ENCODE assay signal across 8 cellular contexts in the genomic region with DNA sequence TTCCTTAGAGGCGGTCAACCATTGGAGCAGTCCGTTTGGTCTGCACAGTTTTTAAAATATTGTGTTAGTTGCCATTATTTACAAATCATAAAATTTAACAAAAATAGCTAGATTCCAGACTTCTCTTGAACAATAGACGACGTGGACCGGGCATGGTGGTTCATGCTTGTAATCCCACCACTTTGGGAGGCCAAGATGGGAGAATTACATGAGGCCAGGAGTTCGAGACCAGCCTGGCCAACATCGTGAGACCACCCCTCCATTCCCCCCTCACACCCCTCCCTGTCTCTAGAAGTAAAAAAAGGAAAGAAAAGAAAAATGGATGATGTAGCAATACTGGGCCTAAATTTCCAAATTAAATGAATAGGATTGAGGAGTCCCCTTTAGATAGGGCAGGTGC. TPM values are rescaled to one million over a fixed set of nuclear protein-coding genes. Genes with fewer than 3 reads are reported as not detected.
DNase-seq lines count a peak whose midpoint lies in the region; ATAC-seq and TF ChIP-seq lines count a peak whose summit lies in the region.

No MANE protein-coding gene starts in this region.

- intact Hi-C loops in ascending aorta (cut with DNase I): no loop called here

- TF ChIP-seq CTCF in ascending aorta (IDR thresholded peaks at IDR 0.05) (no peak), suprapubic skin (IDR thresholded peaks at IDR 0.05) (no peak), gastroesophageal sphincter (IDR thresholded peaks at IDR 0.05) (no peak)

- TF ChIP-seq EP300 in suprapubic skin (IDR thresholded peaks at IDR 0.05) (no peak), gastroesophageal sphincter (IDR thresholded peaks at IDR 0.05) (no peak)

- no peak for DNase-seq in activated naive CD4-positive, alpha-beta T cell treated with anti-CD3 and anti-CD28 coated beads, Interleukin-2, amount 50 U/mL, for 16 hours
- no peak for DNase-seq in ascending aorta (ENCODE audit: low spot score in 2 of 2)
- no peak for DNase-seq in suprapubic skin (ENCODE audit: low spot score in 2 of 2)
- DNase-seq in NCI-H2081 (lab: John Stamatoyannopoulos, UW): no peak
- DNase-seq in stimulated activated naive CD4-positive, alpha-beta T cell treated with Interleukin-2 at 50 U/mL for 16 hours (lab: John Stamatoyannopoulos, UW): no peak

- peak overlapping the region; percentile 51 for H3K4me3 Mint-ChIP-seq in activated naive CD4-positive, alpha-beta T cell treated with anti-CD3 and anti-CD28 coated beads, Interleukin-2, amount 50 U/mL, for 24 hours

- H3K27ac Mint-ChIP-seq in activated naive CD4-positive, alpha-beta T cell treated with anti-CD3 and anti-CD28 coated beads, Interleukin-2, amount 50 U/mL, for 24 hours: no peak overlapping the region

- H3K9me3 ChIP-seq in ascending aorta (no peaks in the 10 kb centered on the region), iPS-18a (ENCODE audit: control insufficient read depth, low read depth, low read length) (no peaks in the 10 kb centered on the region), suprapubic skin (no peaks in the 10 kb centered on the region), gastroesophageal sphincter (no peaks in the 10 kb centered on the region)

- H3K4me1 ChIP-seq in ascending aorta (peaks cover 7 to 11% of the 10 kb centered on the region in 2 donors), iPS-18a (ENCODE audit: control insufficient read depth, low read depth, low read length) (no peaks in the 10 kb centered on the region), suprapubic skin (peaks cover 19% of the 10 kb centered on the region), gastroesophageal sphincter (peaks cover 0 to 20% (median 8%) of the 10 kb centered on the region in 3 donors)

- H3K27me3 Mint-ChIP-seq in activated naive CD4-positive, alpha-beta T cell treated with anti-CD3 and anti-CD28 coated beads, Interleukin-2, amount 50 U/mL, for 24 hours: peaks cover 36% of the 10 kb centered on the region

- H3K36me3 Mint-ChIP-seq in activated naive CD4-positive, alpha-beta T cell treated with anti-CD3 and anti-CD28 coated beads, Interleukin-2, amount 50 U/mL, for 24 hours: no peaks in the 10 kb centered on the region

- no peak for TF ChIP-seq POLR2A in suprapubic skin (IDR thresholded peaks at IDR 0.05)
- TF ChIP-seq POLR2A in gastroesophageal sphincter (IDR thresholded peaks at IDR 0.05): no peak

- H3K9ac ChIP-seq in iPS-18a (ENCODE audit: low read length): no peak overlapping the region

- H3K9me3 Mint-ChIP-seq in activated naive CD4-positive, alpha-beta T cell treated with anti-CD3 and anti-CD28 coated beads, Interleukin-2, amount 50 U/mL, for 24 hours: no peaks in the 10 kb centered on the region

- H3K4me3 ChIP-seq in ascending aorta (peak overlapping the region; percentile 72 to 73), iPS-18a (ENCODE audit: low read length) (peak overlapping the region; percentile 63), suprapubic skin (peak overlapping the region; percentile 74), gastroesophageal sphincter (peak overlapping the region in 1 of 2 donors; percentile 67)

- 81% methylated on average over 7 of the region's 7 CpGs for WGBS in suprapubic skin
- 80 to 82% methylated on average over 2 to 5 of the region's 7 CpGs for WGBS in gastroesophageal sphincter (ENCODE audit: low coverage in 1 of 2), 2 donors

- H3K27me3 ChIP-seq in ascending aorta: no peaks in the 10 kb centered on the region
- peaks cover 52% of the 10 kb centered on the region for H3K27me3 ChIP-seq in iPS-18a (ENCODE audit: control insufficient read depth, insufficient read depth, low read length)
- H3K27me3 ChIP-seq in suprapubic skin: no peaks in the 10 kb centered on the region
- peaks cover 4% of the 10 kb centered on the region for H3K27me3 ChIP-seq in gastroesophageal sphincter

- H3K36me3 ChIP-seq in ascending aorta (no peaks in the 10 kb centered on the region), iPS-18a (ENCODE audit: control insufficient read depth, low read depth, low read length) (no peaks in the 10 kb centered on the region), suprapubic skin (no peaks in the 10 kb centered on the region), gastroesophageal sphincter (no peaks in the 10 kb centered on the region)

- peaks cover 6% of the 10 kb centered on the region for H3K4me1 Mint-ChIP-seq in activated naive CD4-positive, alpha-beta T cell treated with anti-CD3 and anti-CD28 coated beads, Interleukin-2, amount 50 U/mL, for 24 hours

- H3K27ac ChIP-seq in ascending aorta (peak overlapping the region; percentile 63 to 66), iPS-18a (ENCODE audit: low read length) (no peak overlapping the region), suprapubic skin (peak overlapping the region; percentile 73), gastroesophageal sphincter (peak overlapping the region in 2 of 4 donors; percentile 71 to 82)

- ATAC-seq in gastroesophageal sphincter: no peak

RNA-seq across cellular contexts. Expression of gene SLC37A2, which starts 1.0 kb away (rescaled TPM):
- total RNA-seq in ascending aorta (1.5 TPM), suprapubic skin (100 to 1,000 TPM in 3 of 4 donors, 10 to 100 TPM in 1; 67.3 to 189 (median 119) TPM), gastroesophageal sphincter (1 to 10 TPM; 3.4 to 8.6 (median 6.6) TPM)

RNA-seq across cellular contexts. Expression of gene TMEM218, which starts 47.4 kb away (rescaled TPM):
- total RNA-seq in ascending aorta (0.64 TPM), suprapubic skin (10 to 100 TPM in 3 of 4 donors, 1 to 10 TPM in 1; 9.9 to 19.9 (median 14.6) TPM), gastroesophageal sphincter (10 to 100 TPM; 14.7 to 20.0 (median 17.3) TPM)

Comparison
In these comparisons a context has a peak if more than half of its experiments do, and no peak if none do; other contexts are left out.
1. RNA of gene SLC37A2, which starts 1.0 kb away (total RNA-seq): 67.3 to 189 TPM in suprapubic skin; 3.4 to 8.6 TPM in gastroesophageal sphincter and 1.5 TPM in ascending aorta (single experiment); every median in the first group is over 4 times any median in the second.